ENCODE assay signal across 15 cellular contexts in the genomic region with DNA sequence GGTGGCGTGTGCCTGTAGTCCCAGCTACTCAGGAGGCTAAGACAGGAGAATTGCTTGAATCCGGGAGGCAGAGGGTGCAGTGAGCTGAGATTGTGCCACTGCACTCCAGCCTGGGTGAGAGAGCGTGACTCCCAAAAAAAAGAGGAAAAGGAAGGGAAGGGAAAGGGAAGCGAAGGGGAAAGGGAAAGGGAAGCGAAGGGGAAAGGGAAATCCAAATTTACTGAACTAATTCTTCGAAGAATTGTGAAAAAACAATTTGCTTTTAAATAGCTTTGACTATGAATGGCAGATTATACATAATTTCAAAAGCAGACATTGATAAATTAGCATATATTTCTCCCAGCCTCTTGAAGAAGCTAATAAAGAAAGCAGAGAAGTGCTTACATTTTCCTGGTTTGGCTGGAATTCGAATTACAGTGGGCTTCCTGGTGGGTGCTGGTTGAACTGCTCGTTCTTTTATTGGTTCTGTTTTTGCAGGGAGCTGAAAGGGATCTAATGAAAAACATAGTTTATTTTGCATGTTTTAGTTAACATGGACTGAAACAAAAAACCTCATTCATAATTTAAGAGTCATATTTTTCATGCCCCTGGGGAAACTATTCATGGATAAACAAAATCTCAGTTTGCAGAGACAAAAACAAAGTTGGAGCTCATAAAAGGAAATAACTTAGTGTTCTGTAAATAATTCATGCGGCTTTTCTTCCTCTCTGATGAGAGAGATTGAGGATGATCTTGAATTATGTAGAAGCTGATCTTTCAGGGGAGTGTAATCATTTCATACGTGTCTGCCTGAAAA.
A peak's percentile ranks its signal among the peaks of the same experiment; 100 is the strongest.
DNase-seq lines count a peak whose midpoint lies in the region; ATAC-seq and TF ChIP-seq lines count a peak whose summit lies in the region.
"Had no signal": no experiment of that assay in that cellular context is flagged by ENCODE, and none has a peak within 500 bp of the region (broad histone marks: within the 10 kb centered on the region; RNA-seq: fewer than 3 reads in every experiment).

No MANE protein-coding gene starts in this region.

- no peak overlapping the region for H3K18ac ChIP-seq in mesenchymal stem cell (ENCODE audit: low read depth in 1 of 2, low read length in 2 of 2)

- H3K27ac ChIP-seq in left ventricle myocardium inferior (replicated peaks) (peak overlapping the region; percentile 60), mesenchymal stem cell (ENCODE audit: low read length, poor library complexity, severe bottlenecking) (no peak overlapping the region), upper lobe of right lung (peak overlapping the region; percentile 24)
- H3K27ac ChIP-seq: spleen had no signal

- H3K14ac ChIP-seq in mesenchymal stem cell (ENCODE audit: low read length in 2 of 2), result no peak overlapping the region

- H3K36me3 ChIP-seq in left ventricle myocardium inferior (peaks cover 28% of the 10 kb centered on the region), mesenchymal stem cell (ENCODE audit: control insufficient read depth in 1 of 2, insufficient read depth in 2 of 2, low read depth in 1 of 2, low read length in 2 of 2) (peaks cover 0 to 51% of the 10 kb centered on the region in 2 experiments), upper lobe of right lung (peaks cover 14% of the 10 kb centered on the region), MG63 (no peaks in the 10 kb centered on the region)
- H3K36me3 ChIP-seq: spleen had no signal

- H3K79me1 ChIP-seq in mesenchymal stem cell (replicated peaks; ENCODE audit: low read length, poor library complexity, severe bottlenecking), result peaks cover 7% of the 10 kb centered on the region

- intact Hi-C loops in left ventricle myocardium inferior (cut with micrococcal nuclease) (no loop called here), cardiac septum (cut with DNase I) (no loop called here), upper lobe of right lung (cut with DNase I) (no loop called here)

- no peak overlapping the region for H2BK5ac ChIP-seq in mesenchymal stem cell (ENCODE audit: low read depth, low read length, poor library complexity, severe bottlenecking)

- peak overlapping the region; percentile 44 for H3K9ac ChIP-seq in mesenchymal stem cell (ENCODE audit: low read length)

- no peak overlapping the region for H2BK120ac ChIP-seq in mesenchymal stem cell (ENCODE audit: low read depth, low read length)

- H4K91ac ChIP-seq in mesenchymal stem cell (ENCODE audit: low read length), result no peak overlapping the region

- H3K4ac ChIP-seq in mesenchymal stem cell (ENCODE audit: low read depth in 1 of 2, low read length in 2 of 2), result no peak overlapping the region

- H3K9me3 ChIP-seq in left ventricle myocardium inferior (replicated peaks) (no peaks in the 10 kb centered on the region), mesenchymal stem cell (ENCODE audit: control insufficient read depth, low read length) (no peaks in the 10 kb centered on the region), upper lobe of right lung (no peaks in the 10 kb centered on the region), MG63 (no peaks in the 10 kb centered on the region)
- H3K9me3 ChIP-seq: spleen had no signal

- peaks cover 42% of the 10 kb centered on the region for H3K4me1 ChIP-seq in left ventricle myocardium inferior
- H3K4me1 ChIP-seq in mesenchymal stem cell (ENCODE audit: control insufficient read depth, insufficient read depth, low read depth, low read length), result peaks cover 7% of the 10 kb centered on the region
- H3K4me1 ChIP-seq in upper lobe of right lung, result peaks cover 18% of the 10 kb centered on the region
- H3K4me1 ChIP-seq: spleen had no signal

- H3K4me3 ChIP-seq in left ventricle myocardium inferior (no peak overlapping the region), choroid plexus epithelial cell (ENCODE audit: low read depth, low read length) (no peak overlapping the region), mesenchymal stem cell (ENCODE audit: insufficient read depth in 1 of 2, low read depth in 1 of 2, low read length in 2 of 2) (no peak overlapping the region), upper lobe of right lung (no peak overlapping the region), MG63 (no peak overlapping the region)
- H3K4me3 ChIP-seq: spleen had no signal

- no peak overlapping the region for H4K8ac ChIP-seq in mesenchymal stem cell (ENCODE audit: low read length)

- H2AK5ac ChIP-seq in mesenchymal stem cell (ENCODE audit: low read length, severe bottlenecking), result no peak overlapping the region

- H2BK12ac ChIP-seq in mesenchymal stem cell (ENCODE audit: low read length in 2 of 2), result no peak overlapping the region

- no peak overlapping the region for H2AFZ ChIP-seq in mesenchymal stem cell (ENCODE audit: low read depth, low read length)

- 92% methylated on average over 8 of the region's 10 CpGs for WGBS in mesenchymal stem cell

- H2BK15ac ChIP-seq in mesenchymal stem cell (ENCODE audit: low read depth, poor library complexity, severe bottlenecking), result no peak overlapping the region

- H3K23ac ChIP-seq in mesenchymal stem cell (ENCODE audit: low read length in 2 of 2), result no peak overlapping the region

- H3K4me2 ChIP-seq in mesenchymal stem cell (ENCODE audit: low read length, poor library complexity, severe bottlenecking), result no peak overlapping the region

- TF ChIP-seq CTCF in left ventricle myocardium inferior (IDR thresholded peaks at IDR 0.05; ENCODE audit: borderline replicate concordance), result no peak
- no peak for TF ChIP-seq CTCF in choroid plexus epithelial cell (conservative IDR thresholded peaks at IDR 0.05; ENCODE audit: low read depth, low read length)
- no peak for TF ChIP-seq CTCF in upper lobe of right lung (IDR thresholded peaks at IDR 0.05)

- ATAC-seq in upper lobe of right lung, result no peak
- ATAC-seq: activated CD8-positive, alpha-beta T cell treated with anti-CD3 and anti-CD28 coated beads, Interleukin-2, amount 10 ng/mL, durations not matched to agents 7 days and 5 days; activated T-helper 17 cell treated with anti-CD3 and anti-CD28 coated beads, Interleukin-2, amount 50 U/mL, for 72 hours had no signal

- DNase-seq in left ventricle myocardium inferior, result no peak
- no peak for DNase-seq in cardiac septum (ENCODE audit: low spot score)
- peak; percentile 21 for DNase-seq in choroid plexus epithelial cell (ENCODE audit: low read depth)
- DNase-seq in mesenchymal stem cell, result no peak
- no peak for DNase-seq in upper lobe of right lung
- DNase-seq in DMS53 (lab: John Stamatoyannopoulos, UW), result no peak
- DNase-seq in stimulated activated naive CD4-positive, alpha-beta T cell (lab: John Stamatoyannopoulos, UW), result no peak
- DNase-seq in MG63, result no peak
- DNase-seq: ACHN; activated CD8-positive, alpha-beta T cell treated with anti-CD3 and anti-CD28 coated beads, Interleukin-2, amount 10 ng/mL, durations not matched to agents 7 days and 5 days; dermis blood vessel endothelial cell; NCI-H2029; NCI-H526 treated with DMSO at 0.1 percent for 48 hours; spleen had no signal

- H3K27me3 ChIP-seq in left ventricle myocardium inferior (ENCODE audit: low read depth) (no peaks in the 10 kb centered on the region), mesenchymal stem cell (ENCODE audit: control insufficient read depth in 1 of 2, insufficient read depth in 1 of 2, low read length in 2 of 2) (no peaks in the 10 kb centered on the region), upper lobe of right lung (no peaks in the 10 kb centered on the region), MG63 (no peaks in the 10 kb centered on the region)
- H3K27me3 ChIP-seq: spleen had no signal
